In genomic region chr16:79703066-79703465, GRCh38 we compare ENCODE assay signal across 20 cellular contexts.
"Had no signal": no experiment of that assay in that cellular context is flagged by ENCODE, and none has a peak within 500 bp of the region (broad histone marks: within the 10 kb centered on the region; RNA-seq: fewer than 3 reads in every experiment).

No MANE protein-coding gene starts in this region.

- H3K27ac ChIP-seq: tibial nerve, uterus, VCaP had no signal

- H3K4me1 ChIP-seq: uterus had no signal

- DNase-seq: activated CD4-positive, alpha-beta T cell treated with anti-CD3 and anti-CD28 coated beads for 1 hour; activated CD8-positive, alpha-beta memory T cell treated with anti-CD3 and anti-CD28 coated beads for 24 hours; activated gamma-delta T cell; activated T-cell treated with anti-CD3 and anti-CD28 coated beads, Interleukin-2, amount 50 U/mL, for 72 hours; erythroblast; hypothalamus; islet precursor cell; nucleus accumbens; retina; stimulated activated CD4-positive, alpha-beta T cell treated with anti-CD3 and anti-CD28 coated beads, Interleukin-2, amount 100 ng/mL, for 24 hours; stimulated activated naive CD8-positive, alpha-beta T cell treated with anti-CD3 and anti-CD28 coated beads, Interleukin-15, Interleukin-2, amounts not matched to agents 100 U/mL and 50 U/mL, for 24 hours; substantia nigra; T-helper 2 cell; uterus had no signal

- H3K4me1 Mint-ChIP-seq: activated naive CD4-positive, alpha-beta T cell treated with anti-CD3 and anti-CD28 coated beads, Interleukin-2, amount 50 U/mL, for 24 hours; nephron had no signal

- H3K4me3 ChIP-seq: lung, tibial nerve, uterus had no signal

- ATAC-seq: activated T-cell treated with anti-CD3 and anti-CD28 coated beads, Interleukin-2, amount 50 U/mL, for 72 hours; stimulated activated naive CD8-positive, alpha-beta T cell treated with anti-CD3 and anti-CD28 coated beads, Interleukin-15, Interleukin-2, amounts not matched to agents 100 U/mL and 50 U/mL, for 24 hours had no signal

- H3K4me3 Mint-ChIP-seq: activated naive CD4-positive, alpha-beta T cell treated with anti-CD3 and anti-CD28 coated beads, Interleukin-2, amount 50 U/mL, for 24 hours; activated T-cell treated with anti-CD3 and anti-CD28 coated beads, Interleukin-2, amount 50 U/mL, for 72 hours; nephron had no signal

- H3K36me3 Mint-ChIP-seq: activated naive CD4-positive, alpha-beta T cell treated with anti-CD3 and anti-CD28 coated beads, Interleukin-2, amount 50 U/mL, for 24 hours had no signal

- H3K27ac Mint-ChIP-seq: activated naive CD4-positive, alpha-beta T cell treated with anti-CD3 and anti-CD28 coated beads, Interleukin-2, amount 50 U/mL, for 24 hours; activated T-cell treated with anti-CD3 and anti-CD28 coated beads, Interleukin-2, amount 50 U/mL, for 72 hours; nephron had no signal

- FAIRE-seq: colon had no signal

- H3K27me3 ChIP-seq: tibial nerve, uterus had no signal

- H3K36me3 ChIP-seq: tibial nerve, uterus had no signal

- H3K9me3 ChIP-seq: tibial nerve, uterus had no signal

- H3K9me3 Mint-ChIP-seq: activated naive CD4-positive, alpha-beta T cell treated with anti-CD3 and anti-CD28 coated beads, Interleukin-2, amount 50 U/mL, for 24 hours had no signal
